In genomic region chrX:44344194-44344593, GRCh38 we compare ENCODE assay signal across 8 cellular contexts. TPM values are rescaled to one million over a fixed set of nuclear protein-coding genes. Genes with fewer than 3 reads are reported as not detected.
DNase-seq lines count a peak whose midpoint lies in the region; ATAC-seq and TF ChIP-seq lines count a peak whose summit lies in the region.

No MANE protein-coding gene starts in this region.

- H3K9me2 ChIP-seq in SK-N-SH = no peaks in the 10 kb centered on the region

- TF ChIP-seq RAD21 in SK-N-SH (IDR thresholded peaks at IDR 0.05; ENCODE audit: low read length) = no peak

- H3K79me2 ChIP-seq in SK-N-SH (ENCODE audit: insufficient read depth) = no peaks in the 10 kb centered on the region

- peak; percentile 74 for ATAC-seq in HG02798 (IDR thresholded peaks at IDR 0.05; ENCODE audit: poor library complexity, unreplicated experiment)
- ATAC-seq in effector memory CD8-positive, alpha-beta T cell (replicated peaks) = peak; percentile 81

- no peaks in the 10 kb centered on the region for H3K27me3 Mint-ChIP-seq in activated CD4-positive, alpha-beta T cell treated with anti-CD3 and anti-CD28 coated beads, Interleukin-2, amount 10 ng/mL, durations not matched to agents 24 days and 14 days
- no peaks in the 10 kb centered on the region for H3K27me3 Mint-ChIP-seq in effector memory CD8-positive, alpha-beta T cell

- H3K4me2 ChIP-seq in SK-N-SH = no peak overlapping the region

- no peaks in the 10 kb centered on the region for H3K9me3 Mint-ChIP-seq in activated CD4-positive, alpha-beta T cell treated with anti-CD3 and anti-CD28 coated beads, Interleukin-2, amount 10 ng/mL, durations not matched to agents 24 days and 14 days
- no peaks in the 10 kb centered on the region for H3K9me3 Mint-ChIP-seq in effector memory CD8-positive, alpha-beta T cell

- peaks cover 7% of the 10 kb centered on the region for H3K27me3 ChIP-seq in SK-N-SH (ENCODE audit: insufficient read depth)

- H3F3A ChIP-seq in SK-N-SH (replicated peaks; ENCODE audit: insufficient read depth) = no peaks in the 10 kb centered on the region

- no peak for TF ChIP-seq EP300 in SK-N-SH (IDR thresholded peaks at IDR 0.05; ENCODE audit: borderline replicate concordance in 1 of 2, low read depth in 1 of 2, low read length in 1 of 2)

- H3K27ac Mint-ChIP-seq in activated CD4-positive, alpha-beta T cell treated with anti-CD3 and anti-CD28 coated beads, Interleukin-2, amount 10 ng/mL, durations not matched to agents 24 days and 14 days = peak overlapping the region; percentile 85
- peak overlapping the region; percentile 96 to 98 for H3K27ac Mint-ChIP-seq in effector memory CD8-positive, alpha-beta T cell

- peak overlapping the region in 6 of 21 experiments; percentile 35 to 80 (median 60) for H3K27ac ChIP-seq in skin epidermis
- H3K27ac ChIP-seq in SK-N-SH (ENCODE audit: low read depth in 2 of 2, low read length in 1 of 2) = no peak overlapping the region

- H2AFZ ChIP-seq in SK-N-SH (ENCODE audit: low read depth) = no peak overlapping the region

- H3K36me3 Mint-ChIP-seq in activated CD4-positive, alpha-beta T cell treated with anti-CD3 and anti-CD28 coated beads, Interleukin-2, amount 10 ng/mL, durations not matched to agents 24 days and 14 days (ENCODE audit: low read depth) = no peaks in the 10 kb centered on the region
- peaks cover 15% of the 10 kb centered on the region for H3K36me3 Mint-ChIP-seq in effector memory CD8-positive, alpha-beta T cell (ENCODE audit: insufficient read depth)

- peak overlapping the region; percentile 86 for H3K4me3 Mint-ChIP-seq in activated CD4-positive, alpha-beta T cell treated with anti-CD3 and anti-CD28 coated beads, Interleukin-2, amount 10 ng/mL, durations not matched to agents 24 days and 14 days
- peak overlapping the region; percentile 90 to 97 for H3K4me3 Mint-ChIP-seq in effector memory CD8-positive, alpha-beta T cell

- CTCF ChIA-PET in SK-N-SH (lab: Yijun Ruan, JAX) = no interaction called here

- 59% methylated on average over 16 of the region's 16 CpGs for WGBS in SK-N-SH (ENCODE audit: low lambda C conversion rate)

- peak; percentile 82 for DNase-seq in activated CD4-positive, alpha-beta T cell treated with anti-CD3 and anti-CD28 coated beads, Interleukin-2, amount 10 ng/mL, durations not matched to agents 24 days and 14 days
- DNase-seq in effector memory CD8-positive, alpha-beta T cell = peak; percentile 57 to 58 (median 57)
- no peak for DNase-seq in SK-N-SH
- no peak for DNase-seq in NCI-H1048 (lab: John Stamatoyannopoulos, UW)
- no peak for DNase-seq in NCI-H2196 (lab: John Stamatoyannopoulos, UW; ENCODE audit: unreplicated experiment)
- no peak for DNase-seq in NCI-H524 treated with DMSO at 0.1 percent for 48 hours (lab: John Stamatoyannopoulos, UW)

- no peak for TF ChIP-seq CTCF in SK-N-SH (IDR thresholded peaks at IDR 0.05)

- no peaks in the 10 kb centered on the region for H4K20me1 ChIP-seq in SK-N-SH (ENCODE audit: insufficient read depth)

- POLR2A ChIA-PET in SK-N-SH (lab: Yijun Ruan, JAX) = no interaction called here

- peak overlapping the region in 5 of 7 experiments; percentile 28 to 43 (median 39) for H3K4me3 ChIP-seq in skin epidermis
- H3K4me3 ChIP-seq in SK-N-SH (ENCODE audit: low read depth in 2 of 2, low read length in 1 of 2) = no peak overlapping the region

- H3K4me1 Mint-ChIP-seq in activated CD4-positive, alpha-beta T cell treated with anti-CD3 and anti-CD28 coated beads, Interleukin-2, amount 10 ng/mL, durations not matched to agents 24 days and 14 days = peaks cover 14% of the 10 kb centered on the region
- H3K4me1 Mint-ChIP-seq in effector memory CD8-positive, alpha-beta T cell (ENCODE audit: low read depth in 2 of 2) = peaks cover 15 to 17% of the 10 kb centered on the region in 2 donors

- no peaks in the 10 kb centered on the region for H3K36me3 ChIP-seq in SK-N-SH (replicated peaks in 1 of 2; ENCODE audit: control insufficient read depth in 1 of 2, insufficient read depth in 2 of 2, low read length in 1 of 2)

- intact Hi-C loops in activated CD4-positive, alpha-beta T cell treated with anti-CD3 and anti-CD28 coated beads, Interleukin-2, amount 10 ng/mL, durations not matched to agents 24 days and 14 days (cut with micrococcal nuclease) = no loop called here

- H3K9me3 ChIP-seq in SK-N-SH = no peaks in the 10 kb centered on the region

- H3K9ac ChIP-seq in SK-N-SH = no peak overlapping the region

- H3K4me1 ChIP-seq in SK-N-SH (ENCODE audit: control insufficient read depth in 1 of 2, insufficient read depth in 2 of 2, low read depth in 1 of 2, low read length in 1 of 2) = no peaks in the 10 kb centered on the region

TF ChIP-seq in SK-N-SH, 30 proteins besides CTCF, POLR2A, EP300 and RAD21:
- TF ChIP-seq USF1 (IDR thresholded peaks at IDR 0.05; ENCODE audit: borderline replicate concordance, low read depth) = no peak
- TF ChIP-seq RFX5 (IDR thresholded peaks at IDR 0.05; ENCODE audit: low read length) = no peak
- no peak for TF ChIP-seq FOSL2 (IDR thresholded peaks at IDR 0.05; ENCODE audit: borderline replicate concordance, low read depth)
- TF ChIP-seq YY1 (IDR thresholded peaks at IDR 0.05; ENCODE audit: low read depth) = no peak
- no peak for TF ChIP-seq FOXM1 (IDR thresholded peaks at IDR 0.05; ENCODE audit: low read depth)
- no peak for TF ChIP-seq TEAD4 (IDR thresholded peaks at IDR 0.05; ENCODE audit: borderline replicate concordance, insufficient read depth)
- TF ChIP-seq NRF1 (IDR thresholded peaks at IDR 0.05; ENCODE audit: low read depth, low read length) = no peak
- TF ChIP-seq USF2 (IDR thresholded peaks at IDR 0.05; ENCODE audit: borderline replicate concordance, low read depth, low read length) = no peak
- no peak for TF ChIP-seq NFIC (IDR thresholded peaks at IDR 0.05; ENCODE audit: borderline replicate concordance)
- TF ChIP-seq MAX (IDR thresholded peaks at IDR 0.05; ENCODE audit: low read depth) = no peak
- no peak for TF ChIP-seq TCF12 (IDR thresholded peaks at IDR 0.05)

RNA-seq across cellular contexts. Expression of gene EFHC2, which starts 0.7 kb away (rescaled TPM):
- total RNA-seq in activated CD4-positive, alpha-beta T cell treated with anti-CD3 and anti-CD28 coated beads, Interleukin-2, amount 10 ng/mL, durations not matched to agents 24 days and 14 days = not detected in 2 replicates
- polyA plus RNA-seq in SK-N-SH (2012; rRNA removed) = 0.03 TPM in 2 replicates
- polyA plus RNA-seq in SK-N-SH (2012; cell fraction: cytosol; rRNA removed) = 0.06 and 0.07 TPM in 2 replicates
- 0.04 and 0.13 TPM in 2 replicates for polyA plus RNA-seq in SK-N-SH (2012; cell fraction: nucleus; rRNA removed)

Comparison
In these comparisons a context has a peak if more than half of its experiments do, and no peak if none do; other contexts are left out.
1. DNase-seq: peak in activated CD4-positive, alpha-beta T cell treated with anti-CD3 and anti-CD28 coated beads, Interleukin-2, amount 10 ng/mL, durations not matched to agents 24 days and 14 days (single experiment) and effector memory CD8-positive, alpha-beta T cell (3 of 3); none in SK-N-SH (single experiment), NCI-H1048 (single experiment), NCI-H2196 (single experiment) and NCI-H524 treated with DMSO at 0.1 percent for 48 hours (single experiment).
2. H3K4me3 ChIP-seq: peak in skin epidermis (5 of 7); none in SK-N-SH (0 of 2).